In the genomic region with DNA sequence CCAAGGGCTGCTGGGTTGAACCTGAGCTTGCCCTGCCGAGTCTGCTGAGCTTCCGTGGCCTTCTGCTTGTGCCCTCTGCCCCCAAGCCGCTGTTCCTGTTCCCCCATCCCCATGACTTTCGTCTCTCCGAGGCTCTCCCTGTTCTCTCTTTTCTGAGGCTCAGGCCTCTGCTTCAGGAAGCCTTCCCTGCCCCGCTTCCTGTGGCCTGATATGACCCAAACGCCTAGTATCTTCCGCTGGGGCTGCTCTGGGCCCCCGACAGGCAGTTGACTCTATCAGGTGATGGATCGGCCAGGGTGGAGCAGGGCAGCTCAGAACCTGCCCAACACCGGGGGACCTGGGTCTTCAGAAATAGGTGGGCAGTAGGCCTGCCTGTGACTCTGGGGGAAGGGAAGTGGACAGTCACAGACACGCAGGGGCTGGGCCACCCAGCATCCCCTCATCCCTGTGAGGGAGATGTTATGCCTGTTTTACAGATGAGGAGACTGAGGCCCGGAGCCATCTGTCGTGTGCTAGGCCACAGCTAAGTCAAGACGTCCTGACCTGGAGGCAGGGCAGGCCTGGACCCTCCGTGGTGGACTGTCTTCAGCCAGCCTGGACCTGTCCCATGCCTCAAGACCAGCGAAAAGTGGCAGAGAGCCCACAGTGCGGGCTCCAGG, we compare ENCODE assay signal across 8 cellular contexts. TPM values are rescaled to one million over a fixed set of nuclear protein-coding genes. Genes with fewer than 3 reads are reported as not detected.
A peak's percentile ranks its signal among the peaks of the same experiment; 100 is the strongest.
DNase-seq lines count a peak whose midpoint lies in the region; ATAC-seq and TF ChIP-seq lines count a peak whose summit lies in the region.

No MANE protein-coding gene starts in this region.

- H3K27ac Mint-ChIP-seq in CD4-positive, alpha-beta memory T cell, result peak overlapping the region; percentile 53 to 100 (median 97)
- no peak overlapping the region for H3K27ac Mint-ChIP-seq in neural progenitor cell

- H3K4me3 Mint-ChIP-seq in CD4-positive, alpha-beta memory T cell, result peak overlapping the region; percentile 22 to 92 (median 50)
- H3K4me3 Mint-ChIP-seq in neural progenitor cell, result peak overlapping the region; percentile 95

- H3K9me3 ChIP-seq in CD4-positive, alpha-beta memory T cell (ENCODE audit: control insufficient read depth in 1 of 2, low read length in 2 of 2), result no peaks in the 10 kb centered on the region
- H3K9me3 ChIP-seq in PC-3 (ENCODE audit: low read length) (no peaks in the 10 kb centered on the region), neural progenitor cell (ENCODE audit: low read depth) (no peaks in the 10 kb centered on the region)

- H3K9ac ChIP-seq in PC-3 (ENCODE audit: low read length), result no peak overlapping the region
- no peak overlapping the region for H3K9ac ChIP-seq in neural progenitor cell

- peaks cover 9 to 36% (median 19%) of the 10 kb centered on the region in 4 donors for H3K4me1 Mint-ChIP-seq in CD4-positive, alpha-beta memory T cell
- peaks cover 28% of the 10 kb centered on the region for H3K4me1 Mint-ChIP-seq in neural progenitor cell

- POLR2A ChIA-PET in CD4-positive, alpha-beta memory T cell (lab: Charles Lee; ENCODE audit: partially characterized antibody), result interaction anchor here (0.7 to 6.9 kb wide), 12 partner anchors 10 to 599 kb away, joined by 3 to 289 read pairs (median 50); partner anchors contain the start of genes BAD, CATSPERZ, COX8A and ESRRA
- POLR2A ChIA-PET in PC-3 (lab: Charles Lee; ENCODE audit: unreplicated experiment), result no interaction called here

- ATAC-seq in PC-3, result no peak
- ATAC-seq in GM21786 (IDR thresholded peaks at IDR 0.05; ENCODE audit: unreplicated experiment), result no peak
- no peak for ATAC-seq in HG03097 (IDR thresholded peaks at IDR 0.05; ENCODE audit: low FRiP score, unreplicated experiment)
- ATAC-seq in GM19467 (IDR thresholded peaks at IDR 0.05; ENCODE audit: unreplicated experiment), result no peak

- BruUV-seq in PC-3 (replicated peaks; lab: Mats Ljungman, UMichigan), result no TSS peak

- no peak for TF ChIP-seq CTCF in PC-3 (conservative IDR thresholded peaks at IDR 0.05; ENCODE audit: low read depth, low read length)
- TF ChIP-seq CTCF in neural progenitor cell (IDR thresholded peaks at IDR 0.05), result no peak

- DNase-seq in CD4-positive, alpha-beta memory T cell, result no peak
- DNase-seq in PC-3, result no peak
- DNase-seq in dermis blood vessel endothelial cell, result peak; percentile 31
- DNase-seq in neural progenitor cell (ENCODE audit: low spot score), result no peak
- DNase-seq in NCI-H226, result no peak

- peaks cover 0 to 4% of the 10 kb centered on the region in 2 donors for H3K27me3 Mint-ChIP-seq in CD4-positive, alpha-beta memory T cell
- peaks cover 16% of the 10 kb centered on the region for H3K27me3 Mint-ChIP-seq in neural progenitor cell (ENCODE audit: insufficient read depth, low read depth)

- peak overlapping the region in 1 of 2 donors; percentile 93 for H3K4me3 ChIP-seq in CD4-positive, alpha-beta memory T cell (ENCODE audit: low read length in 2 of 2)
- H3K4me3 ChIP-seq in PC-3 (ENCODE audit: low read length), result no peak overlapping the region; the same call in 1 of the 2 replicates
- peak overlapping the region; percentile 68 for H3K4me3 ChIP-seq in neural progenitor cell

- no peaks in the 10 kb centered on the region for H3K36me3 ChIP-seq in CD4-positive, alpha-beta memory T cell (ENCODE audit: insufficient read depth, low read length)
- peaks cover 14% of the 10 kb centered on the region; the same call in 1 of the 2 replicates for H3K36me3 ChIP-seq in PC-3 (ENCODE audit: low read depth, low read length)
- no peaks in the 10 kb centered on the region for H3K36me3 ChIP-seq in neural progenitor cell

- peaks cover 14% of the 10 kb centered on the region; the same call in 1 of the 2 replicates for H3K79me2 ChIP-seq in PC-3 (ENCODE audit: low read length)
- H3K79me2 ChIP-seq in neural progenitor cell (ENCODE audit: low read depth), result no peaks in the 10 kb centered on the region

- H2AFZ ChIP-seq in PC-3 (ENCODE audit: low read length) (no peak overlapping the region), neural progenitor cell (replicated peaks) (no peak overlapping the region)

- intact Hi-C loops in CD4-positive, alpha-beta memory T cell (cut with micrococcal nuclease), result no loop called here
- intact Hi-C loops in PC-3 (cut with micrococcal nuclease), result no loop called here

- H3K4me2 ChIP-seq in PC-3 (ENCODE audit: low read length) (peak overlapping the region; percentile 82), neural progenitor cell (peak overlapping the region; percentile 91)

- H3K4me1 ChIP-seq in CD4-positive, alpha-beta memory T cell (ENCODE audit: insufficient read depth, low read length), result peaks cover 20% of the 10 kb centered on the region
- H3K4me1 ChIP-seq in PC-3 (ENCODE audit: insufficient read depth, low read length) (peaks cover 35% of the 10 kb centered on the region), neural progenitor cell (peaks cover 12% of the 10 kb centered on the region)

- peaks cover 0 to 20% of the 10 kb centered on the region in 2 donors for H3K36me3 Mint-ChIP-seq in CD4-positive, alpha-beta memory T cell
- H3K36me3 Mint-ChIP-seq in neural progenitor cell, result peaks cover 2% of the 10 kb centered on the region

- CTCF ChIA-PET in CD4-positive, alpha-beta memory T cell (lab: Charles Lee; ENCODE audit: partially characterized antibody), result interaction anchor here (0.8 to 6.5 kb wide), 9 partner anchors 13 to 62 kb away, joined by 3 to 92 read pairs (median 7); partner anchors contain the start of genes BAD, CATSPERZ, ESRRA and FERMT3
- CTCF ChIA-PET in PC-3 (lab: Charles Lee), result no interaction called here

- H3K9me3 Mint-ChIP-seq in CD4-positive, alpha-beta memory T cell, result peaks cover 0 to 13% (median 0%) of the 10 kb centered on the region in 8 donors
- H3K9me3 Mint-ChIP-seq in neural progenitor cell, result no peaks in the 10 kb centered on the region

- no peaks in the 10 kb centered on the region for H3K27me3 ChIP-seq in CD4-positive, alpha-beta memory T cell (ENCODE audit: insufficient read depth, low read length)
- H3K27me3 ChIP-seq in PC-3 (ENCODE audit: low read length) (no peaks in the 10 kb centered on the region), neural progenitor cell (no peaks in the 10 kb centered on the region)

- peak overlapping the region; percentile 93 for H3K27ac ChIP-seq in CD4-positive, alpha-beta memory T cell (ENCODE audit: low read depth, low read length)
- no peak overlapping the region for H3K27ac ChIP-seq in PC-3 (ENCODE audit: low read length)
- H3K27ac ChIP-seq in neural progenitor cell, result no peak overlapping the region

- no peaks in the 10 kb centered on the region for H4K20me1 ChIP-seq in PC-3 (ENCODE audit: low read length)
- peaks cover 4% of the 10 kb centered on the region for H4K20me1 ChIP-seq in neural progenitor cell (ENCODE audit: low read depth)

- no peaks in the 10 kb centered on the region for H3K9me2 ChIP-seq in PC-3 (replicated peaks; ENCODE audit: low read length)

- H3F3A ChIP-seq in PC-3 (ENCODE audit: low read length, unreplicated experiment) (no peaks in the 10 kb centered on the region), neural progenitor cell (ENCODE audit: low read depth) (peaks cover 35% of the 10 kb centered on the region)

RNA-seq across cellular contexts. Expression of gene BAD, which starts 16.3 kb away (rescaled TPM):
- total RNA-seq in CD4-positive, alpha-beta memory T cell, result 10 to 100 TPM; 23.1 to 26.2 TPM
- 10 to 100 TPM; 48.2 to 70.1 TPM for polyA plus RNA-seq in CD4-positive, alpha-beta memory T cell
- 360 and 368 TPM in 2 replicates for total RNA-seq in PC-3 (2014; rRNA removed)
- total RNA-seq in dermis blood vessel endothelial cell, result 57.2 and 65.9 TPM in 2 replicates
- total RNA-seq in neural progenitor cell (ENCODE audit: low replicate concordance), result 19.0 and 49.6 TPM in 2 replicates

RNA-seq across cellular contexts. Expression of gene PLCB3, which starts 16.8 kb away (rescaled TPM):
- 10 to 100 TPM; 10.8 to 11.9 TPM for total RNA-seq in CD4-positive, alpha-beta memory T cell
- under 1 TPM in 1 of 2 donors, not detected in 1; 0.71 TPM for polyA plus RNA-seq in CD4-positive, alpha-beta memory T cell
- total RNA-seq in PC-3 (2014; rRNA removed) (69.0 and 88.3 TPM in 2 replicates), dermis blood vessel endothelial cell (37.8 and 54.6 TPM in 2 replicates), neural progenitor cell (ENCODE audit: low replicate concordance) (15.6 and 43.4 TPM in 2 replicates)

RNA-seq across cellular contexts. Expression of gene GPR137, which starts 17.5 kb away (rescaled TPM):
- total RNA-seq in CD4-positive, alpha-beta memory T cell, result 10 to 100 TPM; 30.6 to 34.7 TPM
- 10 to 100 TPM in 1 of 2 donors, 1 to 10 TPM in 1; 6.8 to 11.2 TPM for polyA plus RNA-seq in CD4-positive, alpha-beta memory T cell
- total RNA-seq in PC-3 (2014; rRNA removed) (32.4 and 47.5 TPM in 2 replicates), dermis blood vessel endothelial cell (11.5 and 12.1 TPM in 2 replicates), neural progenitor cell (ENCODE audit: low replicate concordance) (4.9 and 30.8 TPM in 2 replicates)

RNA-seq across cellular contexts. Expression of gene PPP1R14B, which starts 21.4 kb away (rescaled TPM):
- 10 to 100 TPM; 32.2 to 38.4 TPM for total RNA-seq in CD4-positive, alpha-beta memory T cell
- 10 to 100 TPM; 52.1 to 83.5 TPM for polyA plus RNA-seq in CD4-positive, alpha-beta memory T cell
- 1,496 and 2,060 TPM in 2 replicates for total RNA-seq in PC-3 (2014; rRNA removed)
- 238 and 297 TPM in 2 replicates for total RNA-seq in dermis blood vessel endothelial cell
- total RNA-seq in neural progenitor cell (ENCODE audit: low replicate concordance), result 107 and 167 TPM in 2 replicates

RNA-seq across cellular contexts. Expression of gene KCNK4, which starts 22.9 kb away (rescaled TPM):
- not detected for total RNA-seq in CD4-positive, alpha-beta memory T cell
- not detected for polyA plus RNA-seq in CD4-positive, alpha-beta memory T cell
- total RNA-seq in PC-3 (2014; rRNA removed) (1.2 TPM in 1 of 2 replicates, not detected in the other), dermis blood vessel endothelial cell (0.17 TPM in 1 of 2 replicates, not detected in the other), neural progenitor cell (ENCODE audit: low replicate concordance) (0.19 TPM in 1 of 2 replicates, not detected in the other)
